In genomic region chr7:76346097-76346496, GRCh38 we compare ENCODE assay signal across 11 cellular contexts. TPM values are rescaled to one million over a fixed set of nuclear protein-coding genes. Genes with fewer than 3 reads are reported as not detected.
DNase-seq lines count a peak whose midpoint lies in the region; ATAC-seq and TF ChIP-seq lines count a peak whose summit lies in the region.
"Had no signal": no experiment of that assay in that cellular context is flagged by ENCODE, and none has a peak within 500 bp of the region (broad histone marks: within the 10 kb centered on the region; RNA-seq: fewer than 3 reads in every experiment).

No MANE protein-coding gene starts in this region.

- peaks cover 3% of the 10 kb centered on the region for H3K4me1 ChIP-seq in colonic mucosa
- H3K4me1 ChIP-seq in mucosa of descending colon (ENCODE audit: low read depth) = peaks cover 27% of the 10 kb centered on the region
- peaks cover 7 to 42% (median 25%) of the 10 kb centered on the region in 4 donors for H3K4me1 ChIP-seq in transverse colon

- H3K4me1 Mint-ChIP-seq in activated naive CD4-positive, alpha-beta T cell treated with anti-CD3 and anti-CD28 coated beads, Interleukin-2, amount 50 U/mL, for 24 hours = peaks cover 82% of the 10 kb centered on the region
- H3K4me1 Mint-ChIP-seq in stimulated activated naive B cell treated with anti-CD40 and anti-IgM and Interleukin-4, amounts not matched to agents 10 μg/mL and 1 μg/mL and 100 μg/mL, for 72 hours = peaks cover 35 to 70% of the 10 kb centered on the region in 2 donors
- H3K4me1 Mint-ChIP-seq in activated CD4-positive, alpha-beta memory T cell treated with anti-CD3 and anti-CD28 coated beads for 36 hours (ENCODE audit: low read depth) = peaks cover 68% of the 10 kb centered on the region

- H3K27me3 ChIP-seq in colonic mucosa = no peaks in the 10 kb centered on the region
- H3K27me3 ChIP-seq in transverse colon = no peaks in the 10 kb centered on the region
- H3K27me3 ChIP-seq: SJSA1 had no signal

- TF ChIP-seq EP300 in transverse colon (IDR thresholded peaks at IDR 0.05; ENCODE audit: low read depth) = no peak

- DNase-seq in activated naive CD4-positive, alpha-beta T cell (lab: John Stamatoyannopoulos, UW) = no peak
- DNase-seq in colonic mucosa = peak; percentile 79
- DNase-seq in mucosa of descending colon = peak in 1 of 3 donors; percentile 73
- DNase-seq in transverse colon = peak; percentile 59
- no peak for DNase-seq in activated CD8-positive, alpha-beta memory T cell treated with anti-CD3 and anti-CD28 coated beads, Interleukin-2, amount 50 U/mL, for 4 hours
- DNase-seq in stimulated activated naive B cell treated with anti-CD40 and anti-IgM and Interleukin-4, amounts not matched to agents 10 μg/mL and 1 μg/mL and 100 μg/mL, for 72 hours = no peak
- DNase-seq in activated CD4-positive, alpha-beta memory T cell treated with anti-CD3 and anti-CD28 coated beads for 36 hours = no peak
- DNase-seq: effector CD4-positive, alpha-beta T cell; NCI-H1436 had no signal

- POLR2A ChIA-PET in activated CD4-positive, alpha-beta memory T cell treated with anti-CD3 and anti-CD28 coated beads for 36 hours (lab: Charles Lee) = no interaction called here

- WGBS in transverse colon (ENCODE audit: low coverage in 1 of 2), 2 donors = 41 to 55% methylated on average over 6 of the region's 6 CpGs

- H3K27ac ChIP-seq in colonic mucosa = peak overlapping the region; percentile 73
- H3K27ac ChIP-seq in transverse colon = peak overlapping the region; percentile 67 to 85 (median 80)
- H3K27ac ChIP-seq: SJSA1 had no signal

- H3K9me3 Mint-ChIP-seq in activated naive CD4-positive, alpha-beta T cell treated with anti-CD3 and anti-CD28 coated beads, Interleukin-2, amount 50 U/mL, for 24 hours = no peaks in the 10 kb centered on the region
- H3K9me3 Mint-ChIP-seq in stimulated activated naive B cell treated with anti-CD40 and anti-IgM and Interleukin-4, amounts not matched to agents 10 μg/mL and 1 μg/mL and 100 μg/mL, for 72 hours = no peaks in the 10 kb centered on the region
- H3K9me3 Mint-ChIP-seq in activated CD4-positive, alpha-beta memory T cell treated with anti-CD3 and anti-CD28 coated beads for 36 hours = no peaks in the 10 kb centered on the region

- H3K4me3 ChIP-seq in colonic mucosa (no peak overlapping the region), mucosa of descending colon (no peak overlapping the region), transverse colon (no peak overlapping the region)
- H3K4me3 ChIP-seq: SJSA1 had no signal

- H3K9me3 ChIP-seq in colonic mucosa (no peaks in the 10 kb centered on the region), mucosa of descending colon (no peaks in the 10 kb centered on the region), transverse colon (no peaks in the 10 kb centered on the region)
- H3K9me3 ChIP-seq: SJSA1 had no signal

- intact Hi-C loops in colonic mucosa (cut with DNase I) = no loop called here
- intact Hi-C loops in mucosa of descending colon (cut with DNase I, micrococcal nuclease) = no loop called here
- intact Hi-C loops in transverse colon (cut with DNase I; ENCODE audit: low total_unique reads) = no loop called here
- intact Hi-C loops in activated CD4-positive, alpha-beta memory T cell treated with anti-CD3 and anti-CD28 coated beads for 36 hours (cut with micrococcal nuclease) = no loop called here

- no peak for TF ChIP-seq CTCF in colonic mucosa (IDR thresholded peaks at IDR 0.05)
- no peak for TF ChIP-seq CTCF in mucosa of descending colon (IDR thresholded peaks at IDR 0.05)
- TF ChIP-seq CTCF in transverse colon (IDR thresholded peaks at IDR 0.05) = no peak

- H3K27ac Mint-ChIP-seq in activated naive CD4-positive, alpha-beta T cell treated with anti-CD3 and anti-CD28 coated beads, Interleukin-2, amount 50 U/mL, for 24 hours = peak overlapping the region; percentile 73
- no peak overlapping the region for H3K27ac Mint-ChIP-seq in stimulated activated naive B cell treated with anti-CD40 and anti-IgM and Interleukin-4, amounts not matched to agents 10 μg/mL and 1 μg/mL and 100 μg/mL, for 72 hours
- no peak overlapping the region for H3K27ac Mint-ChIP-seq in activated CD4-positive, alpha-beta memory T cell treated with anti-CD3 and anti-CD28 coated beads for 36 hours

- no peak overlapping the region for H3K4me3 Mint-ChIP-seq in activated naive CD4-positive, alpha-beta T cell treated with anti-CD3 and anti-CD28 coated beads, Interleukin-2, amount 50 U/mL, for 24 hours
- no peak overlapping the region for H3K4me3 Mint-ChIP-seq in stimulated activated naive B cell treated with anti-CD40 and anti-IgM and Interleukin-4, amounts not matched to agents 10 μg/mL and 1 μg/mL and 100 μg/mL, for 72 hours
- no peak overlapping the region for H3K4me3 Mint-ChIP-seq in activated CD4-positive, alpha-beta memory T cell treated with anti-CD3 and anti-CD28 coated beads for 36 hours

- H3K36me3 Mint-ChIP-seq in activated naive CD4-positive, alpha-beta T cell treated with anti-CD3 and anti-CD28 coated beads, Interleukin-2, amount 50 U/mL, for 24 hours = peaks cover 42% of the 10 kb centered on the region
- H3K36me3 Mint-ChIP-seq in stimulated activated naive B cell treated with anti-CD40 and anti-IgM and Interleukin-4, amounts not matched to agents 10 μg/mL and 1 μg/mL and 100 μg/mL, for 72 hours = peaks cover 50 to 73% of the 10 kb centered on the region in 2 donors
- peaks cover 60% of the 10 kb centered on the region for H3K36me3 Mint-ChIP-seq in activated CD4-positive, alpha-beta memory T cell treated with anti-CD3 and anti-CD28 coated beads for 36 hours

- in situ Hi-C loops in transverse colon (cut with MboI; ENCODE audit: low pct_ligation_motif_present in 1 of 4, low pct_unique_long_range_greater_than_20kb in 1 of 4, low sequenced_read_pairs in 3 of 4) = no loop called here

- TF ChIP-seq POLR2A in transverse colon (IDR thresholded peaks at IDR 0.05) = peak; percentile 53

- peak; percentile 99 for ATAC-seq in mucosa of descending colon
- ATAC-seq in stimulated activated naive B cell treated with anti-CD40 and anti-IgM and Interleukin-4, amounts not matched to agents 10 μg/mL and 1 μg/mL and 100 μg/mL, for 72 hours (replicated peaks) = no peak

- no peaks in the 10 kb centered on the region for H3K27me3 Mint-ChIP-seq in activated naive CD4-positive, alpha-beta T cell treated with anti-CD3 and anti-CD28 coated beads, Interleukin-2, amount 50 U/mL, for 24 hours
- no peaks in the 10 kb centered on the region for H3K27me3 Mint-ChIP-seq in stimulated activated naive B cell treated with anti-CD40 and anti-IgM and Interleukin-4, amounts not matched to agents 10 μg/mL and 1 μg/mL and 100 μg/mL, for 72 hours
- H3K27me3 Mint-ChIP-seq in activated CD4-positive, alpha-beta memory T cell treated with anti-CD3 and anti-CD28 coated beads for 36 hours = no peaks in the 10 kb centered on the region

- CTCF ChIA-PET in activated CD4-positive, alpha-beta memory T cell treated with anti-CD3 and anti-CD28 coated beads for 36 hours (lab: Charles Lee) = no interaction called here

- H3K9ac ChIP-seq in colonic mucosa (ENCODE audit: low read depth in 2 of 2, low read length in 2 of 2) = peak overlapping the region in 1 of 2 donors; percentile 13

- H3K36me3 ChIP-seq in colonic mucosa = peaks cover 4% of the 10 kb centered on the region
- H3K36me3 ChIP-seq in mucosa of descending colon (ENCODE audit: low read depth) = no peaks in the 10 kb centered on the region
- H3K36me3 ChIP-seq in transverse colon = peaks cover 0 to 5% (median 2%) of the 10 kb centered on the region in 4 donors

RNA-seq across cellular contexts. Expression of gene YWHAG, which starts 12.7 kb away (rescaled TPM):
- total RNA-seq in colonic mucosa = 100 to 1,000 TPM; 104 to 121 TPM
- 100 to 1,000 TPM in 2 of 3 donors, 10 to 100 TPM in 1; 74.3 to 114 (median 102) TPM for total RNA-seq in mucosa of descending colon
- total RNA-seq in transverse colon = 10 to 100 TPM; 35.9 to 71.6 (median 48.2) TPM
- 100 to 1,000 TPM; 127 TPM for total RNA-seq in activated CD4-positive, alpha-beta memory T cell treated with anti-CD3 and anti-CD28 coated beads for 36 hours

RNA-seq across cellular contexts. Expression of gene HSPB1, which starts 43.6 kb away (rescaled TPM):
- total RNA-seq in colonic mucosa (100 to 1,000 TPM; 539 to 844 TPM), mucosa of descending colon (100 to 1,000 TPM; 207 to 840 (median 310) TPM), transverse colon (1,000 to 10,000 TPM in 1 of 4 donors, 100 to 1,000 TPM in 3; 387 to 1,086 (median 519) TPM)
- total RNA-seq in activated CD4-positive, alpha-beta memory T cell treated with anti-CD3 and anti-CD28 coated beads for 36 hours = 100 to 1,000 TPM; 119 to 127 TPM

Comparison
In these comparisons a context has a peak if more than half of its experiments do, and no peak if none do; other contexts are left out.
1. DNase-seq: peak in colonic mucosa (single experiment) and transverse colon (single experiment); none in activated naive CD4-positive, alpha-beta T cell (0 of 4), activated CD8-positive, alpha-beta memory T cell treated with anti-CD3 and anti-CD28 coated beads, Interleukin-2, amount 50 U/mL, for 4 hours (single experiment), stimulated activated naive B cell treated with anti-CD40 and anti-IgM and Interleukin-4, amounts not matched to agents 10 μg/mL and 1 μg/mL and 100 μg/mL, for 72 hours (single experiment) and activated CD4-positive, alpha-beta memory T cell treated with anti-CD3 and anti-CD28 coated beads for 36 hours (single experiment).